Comparison of ENCODE assay signal across 1 cellular context in the genomic region with DNA sequence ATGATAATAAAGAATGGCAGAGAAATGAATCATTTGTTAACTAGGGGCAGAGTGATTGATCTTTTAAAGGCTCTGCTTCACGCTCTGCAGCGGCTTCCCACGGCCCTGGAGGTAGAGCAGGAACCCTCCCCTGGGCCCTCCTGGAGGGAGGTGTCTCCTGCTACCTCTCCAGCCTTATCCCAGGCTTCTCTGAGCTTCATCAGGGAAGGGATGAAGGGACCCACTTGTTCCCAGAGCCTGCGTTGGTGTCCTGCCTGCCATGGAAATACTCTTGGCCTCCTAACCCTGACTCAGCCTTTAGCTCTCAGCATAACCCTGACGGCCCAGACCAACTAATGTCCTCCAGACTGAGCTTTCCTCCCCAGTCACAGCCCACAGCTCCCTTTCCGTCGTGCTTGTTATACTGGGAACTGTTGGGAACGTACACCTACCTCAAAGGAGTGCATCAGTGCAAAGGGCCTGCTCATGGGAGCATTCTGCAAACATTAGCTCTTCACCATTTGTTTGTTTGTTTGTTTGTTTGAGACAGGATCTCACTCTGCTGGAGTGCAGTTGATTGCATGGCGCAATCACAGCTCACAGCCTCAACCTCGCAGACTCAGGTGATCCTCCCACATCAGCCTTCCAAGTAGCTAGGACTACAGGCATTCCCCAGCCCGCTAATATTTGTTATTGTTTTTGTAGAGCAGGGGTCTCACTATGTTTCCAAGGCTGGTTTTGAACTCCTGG.
TF ChIP-seq lines count a peak whose summit lies in the region.

No MANE protein-coding gene starts in this region.

TF ChIP-seq in IMR-90, 13 proteins besides CTCF, POLR2A, EP300 and RAD21 (continued from another document):
- TF ChIP-seq BHLHE40 (IDR thresholded peaks at IDR 0.05; ENCODE audit: low read depth, low read length): no peak
- TF ChIP-seq, protein P1, sequence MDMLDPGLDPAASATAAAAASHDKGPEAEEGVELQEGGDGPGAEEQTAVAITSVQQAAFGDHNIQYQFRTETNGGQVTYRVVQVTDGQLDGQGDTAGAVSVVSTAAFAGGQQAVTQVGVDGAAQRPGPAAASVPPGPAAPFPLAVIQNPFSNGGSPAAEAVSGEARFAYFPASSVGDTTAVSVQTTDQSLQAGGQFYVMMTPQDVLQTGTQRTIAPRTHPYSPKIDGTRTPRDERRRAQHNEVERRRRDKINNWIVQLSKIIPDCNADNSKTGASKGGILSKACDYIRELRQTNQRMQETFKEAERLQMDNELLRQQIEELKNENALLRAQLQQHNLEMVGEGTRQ (IDR thresholded peaks at IDR 0.05; ENCODE audit: low read depth, low read length): no peak
- TF ChIP-seq MAZ (IDR thresholded peaks at IDR 0.05; ENCODE audit: borderline replicate concordance, low read depth, low read length): no peak
- no peak for TF ChIP-seq MAFK (IDR thresholded peaks at IDR 0.05; ENCODE audit: low read depth, low read length)
- no peak for TF ChIP-seq SMC3 (IDR thresholded peaks at IDR 0.05; ENCODE audit: low read depth, low read length)
- no peak for TF ChIP-seq NFE2L2 (IDR thresholded peaks at IDR 0.05; ENCODE audit: low read depth, low read length)
- no peak for TF ChIP-seq RCOR1 (IDR thresholded peaks at IDR 0.05; ENCODE audit: insufficient replicate concordance, low read length)
